8 cellular contexts compared by ENCODE assay signal in genomic region chr11:69674886-69675714, GRCh38. TPM values are rescaled to one million over a fixed set of nuclear protein-coding genes. Genes with fewer than 3 reads are reported as not detected.
A peak's percentile ranks its signal among the peaks of the same experiment; 100 is the strongest.
DNase-seq lines count a peak whose midpoint lies in the region; ATAC-seq and TF ChIP-seq lines count a peak whose summit lies in the region.

A gene with protein sequence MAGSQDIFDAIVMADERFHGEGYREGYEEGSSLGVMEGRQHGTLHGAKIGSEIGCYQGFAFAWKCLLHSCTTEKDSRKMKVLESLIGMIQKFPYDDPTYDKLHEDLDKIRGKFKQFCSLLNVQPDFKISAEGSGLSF (minus strand): TSS chr11:69675353. CDS start chr11:69675239, 114 bp downstream.

- peak within 1 kb of the TSS; percentile 94 for H3K4me3 ChIP-seq in BE2C (ENCODE audit: low read depth, low read length)

- 0 out of 2 replicates have a peak, but pooled peaks have one; percentile 2 for TF ChIP-seq CTCF in BE2C (IDR thresholded peaks at IDR 0.05; ENCODE audit: low read depth, low read length)

- peaks cover 5% of the 10 kb centered on the region for H3K4me1 ChIP-seq in BE2C

- no peaks in the 10 kb centered on the region for H3K27me3 ChIP-seq in BE2C

- peaks cover 16% of the 10 kb centered on the region for H3K36me3 ChIP-seq in BE2C

- no peaks in the 10 kb centered on the region for H3K9me3 ChIP-seq in BE2C

- ATAC-seq in HG03460 (IDR thresholded peaks at IDR 0.05; ENCODE audit: unreplicated experiment) = peak; percentile 83

- peak; percentile 98 for DNase-seq in BE2C
- DNase-seq in GM19240 (ENCODE audit: insufficient read length, low spot score) = peak; percentile 95
- DNase-seq in NCI-H748 (lab: John Stamatoyannopoulos, UW; ENCODE audit: unreplicated experiment) = peak; percentile 90
- DNase-seq in activated CD4-positive, alpha-beta T cell treated with anti-CD3 and anti-CD28 coated beads, Interleukin-2, amount 50 U/mL, for 1 hour = peak; percentile 94
- peak; percentile 71 for DNase-seq in cortex of kidney (lab: John Stamatoyannopoulos, UW)
- DNase-seq in left kidney (ENCODE audit: low read depth, low spot score) = peak; percentile 98
- peak; percentile 95 for DNase-seq in stimulated activated CD4-positive, alpha-beta T cell treated with anti-CD3 and anti-CD28 coated beads, Interleukin-1b, Interleukin-23, amount 100 ng/mL, for 48 hours

RNA-seq across cellular contexts. Expression of the gene that starts here (rescaled TPM):
- polyA plus RNA-seq in BE2C (2012; ENCODE audit: insufficient read depth, insufficient read length, low read depth) = 186 TPM

Comparison
In these comparisons a context has a peak if more than half of its experiments do, and no peak if none do; other contexts are left out.
1. Peak in every context shown above with its lines: DNase-seq, ATAC-seq and H3K4me3 ChIP-seq.